ENCODE assay signal across 19 cellular contexts in the genomic region with DNA sequence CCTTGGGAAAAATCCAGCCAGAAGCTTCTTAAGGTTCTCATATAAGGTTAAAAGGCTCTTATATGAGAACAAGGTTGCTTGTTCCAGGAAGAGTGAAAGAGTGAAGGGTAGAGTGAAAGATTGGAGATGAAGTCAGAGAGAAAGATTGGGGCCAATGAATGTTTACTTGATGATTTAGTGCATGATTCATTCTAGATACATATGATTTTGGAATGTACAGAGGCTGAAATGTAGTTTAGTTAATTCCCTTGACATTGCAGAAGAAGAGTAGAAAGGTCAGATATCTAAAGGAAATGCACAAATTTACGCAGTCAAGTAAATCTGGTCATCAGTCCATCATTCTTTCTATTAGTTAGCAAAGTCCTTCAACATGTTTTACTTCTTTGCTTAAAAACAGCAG.
"Had no signal": no experiment of that assay in that cellular context is flagged by ENCODE, and none has a peak within 500 bp of the region (broad histone marks: within the 10 kb centered on the region; RNA-seq: fewer than 3 reads in every experiment).

No MANE protein-coding gene starts in this region.

- H3K4me3 Mint-ChIP-seq: activated CD4-positive, alpha-beta T cell treated with anti-CD3 and anti-CD28 coated beads, Interleukin-2, amount 10 ng/mL, durations not matched to agents 24 days and 14 days; activated CD8-positive, alpha-beta T cell treated with anti-CD3 and anti-CD28 coated beads, Interleukin-2, amount 10 ng/mL, durations not matched to agents 7 days and 5 days; activated T-cell treated with anti-CD3 and anti-CD28 coated beads, Interleukin-2, amount 50 U/mL, for 24 hours; immature natural killer cell; memory B cell; naive B cell; stimulated activated effector memory CD8-positive, alpha-beta T cell treated with anti-CD3 and anti-CD28 coated beads, Interleukin-12 subunit alpha, Interleukin-12 subunit beta, amount 100 ng/mL, for 72 hours; type B pancreatic cell had no signal

- H3K27me3 ChIP-seq: dorsolateral prefrontal cortex, ovary, right lobe of liver, testis had no signal

- H3K4me3 ChIP-seq: dorsolateral prefrontal cortex, mucosa of descending colon, ovary, right lobe of liver, SK-N-MC, testis had no signal

- DNase-seq: activated CD4-positive, alpha-beta T cell treated with anti-CD3 and anti-CD28 coated beads, Interleukin-2, amount 10 ng/mL, durations not matched to agents 24 days and 14 days; activated CD8-positive, alpha-beta T cell treated with anti-CD3 and anti-CD28 coated beads, Interleukin-2, amount 10 ng/mL, durations not matched to agents 7 days and 5 days; activated naive CD4-positive, alpha-beta T cell treated with anti-CD3 and anti-CD28 coated beads, Interleukin-2, amount 50 U/mL, for 16 hours; activated T-cell treated with anti-CD3 and anti-CD28 coated beads, Interleukin-2, amount 50 U/mL, for 24 hours; dorsolateral prefrontal cortex; immature natural killer cell; left ventricle myocardium superior; mucosa of descending colon; naive B cell; ovary; right lobe of liver; stimulated activated CD4-positive, alpha-beta T cell treated with anti-CD3 and anti-CD28 coated beads, Interleukin-4, amount 100 ng/mL, for 24 hours; T-helper 1 cell; T1000; testis had no signal

- H3K27ac Mint-ChIP-seq: activated CD4-positive, alpha-beta T cell treated with anti-CD3 and anti-CD28 coated beads, Interleukin-2, amount 10 ng/mL, durations not matched to agents 24 days and 14 days; activated CD8-positive, alpha-beta T cell treated with anti-CD3 and anti-CD28 coated beads, Interleukin-2, amount 10 ng/mL, durations not matched to agents 7 days and 5 days; activated T-cell treated with anti-CD3 and anti-CD28 coated beads, Interleukin-2, amount 50 U/mL, for 24 hours; immature natural killer cell; memory B cell; naive B cell; stimulated activated effector memory CD8-positive, alpha-beta T cell treated with anti-CD3 and anti-CD28 coated beads, Interleukin-12 subunit alpha, Interleukin-12 subunit beta, amount 100 ng/mL, for 72 hours; type B pancreatic cell had no signal

- ATAC-seq: activated CD8-positive, alpha-beta T cell treated with anti-CD3 and anti-CD28 coated beads, Interleukin-2, amount 10 ng/mL, durations not matched to agents 7 days and 5 days; left ventricle myocardium superior; mucosa of descending colon; right lobe of liver; stimulated activated effector memory CD8-positive, alpha-beta T cell treated with anti-CD3 and anti-CD28 coated beads, Interleukin-12 subunit alpha, Interleukin-12 subunit beta, amount 100 ng/mL, for 72 hours had no signal

- H3K27me3 Mint-ChIP-seq: activated CD4-positive, alpha-beta T cell treated with anti-CD3 and anti-CD28 coated beads, Interleukin-2, amount 10 ng/mL, durations not matched to agents 24 days and 14 days; activated T-cell treated with anti-CD3 and anti-CD28 coated beads, Interleukin-2, amount 50 U/mL, for 24 hours; memory B cell; naive B cell; type B pancreatic cell had no signal

- H3K36me3 ChIP-seq: ovary, right lobe of liver had no signal

- H3K4me1 ChIP-seq: right lobe of liver, testis had no signal

- H3K9me3 ChIP-seq: mucosa of descending colon, ovary, right lobe of liver, testis had no signal

- H3K36me3 Mint-ChIP-seq: memory B cell; naive B cell; stimulated activated effector memory CD8-positive, alpha-beta T cell treated with anti-CD3 and anti-CD28 coated beads, Interleukin-12 subunit alpha, Interleukin-12 subunit beta, amount 100 ng/mL, for 72 hours; type B pancreatic cell had no signal

- H3K27ac ChIP-seq: dorsolateral prefrontal cortex, ovary, right lobe of liver, SK-N-MC, testis had no signal

- H3K4me1 Mint-ChIP-seq: activated CD4-positive, alpha-beta T cell treated with anti-CD3 and anti-CD28 coated beads, Interleukin-2, amount 10 ng/mL, durations not matched to agents 24 days and 14 days; immature natural killer cell; memory B cell; naive B cell; stimulated activated effector memory CD8-positive, alpha-beta T cell treated with anti-CD3 and anti-CD28 coated beads, Interleukin-12 subunit alpha, Interleukin-12 subunit beta, amount 100 ng/mL, for 72 hours had no signal

- H3K9me3 Mint-ChIP-seq: activated CD4-positive, alpha-beta T cell treated with anti-CD3 and anti-CD28 coated beads, Interleukin-2, amount 10 ng/mL, durations not matched to agents 24 days and 14 days; type B pancreatic cell had no signal
